In the genomic region with DNA sequence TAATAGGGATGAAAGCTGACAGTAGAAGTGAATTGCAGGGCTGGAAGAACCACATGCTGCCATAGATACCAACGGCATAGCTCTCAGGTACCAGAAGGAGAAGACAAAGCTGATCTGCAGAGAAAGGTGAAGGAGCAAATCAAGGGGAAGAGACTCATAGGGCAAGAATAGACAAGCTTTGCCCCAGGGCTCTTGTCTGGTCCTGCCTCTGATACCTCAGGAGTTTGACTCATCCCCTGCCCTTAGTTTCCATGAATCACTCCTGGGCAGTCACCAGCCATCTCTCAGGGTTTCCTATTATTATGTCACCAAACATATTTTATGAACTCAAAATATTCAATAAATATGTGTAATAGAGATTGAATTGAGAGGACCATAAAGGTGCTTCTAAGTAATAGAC, we compare ENCODE assay signal across 18 cellular contexts.
DNase-seq lines count a peak whose midpoint lies in the region; ATAC-seq and TF ChIP-seq lines count a peak whose summit lies in the region.
"Had no signal": no experiment of that assay in that cellular context is flagged by ENCODE, and none has a peak within 500 bp of the region (broad histone marks: within the 10 kb centered on the region; RNA-seq: fewer than 3 reads in every experiment).

No MANE protein-coding gene starts in this region.

- peaks cover 11% of the 10 kb centered on the region for H3K4me1 ChIP-seq in foreskin keratinocyte
- H3K4me1 ChIP-seq: Caco-2, SJSA1 had no signal

- H3K36me3 Mint-ChIP-seq in activated CD4-positive, alpha-beta memory T cell treated with anti-CD3 and anti-CD28 coated beads, Interleukin-2, amount 10 ng/mL, durations not matched to agents 7 days and 5 days (ENCODE audit: low read depth), result no peaks in the 10 kb centered on the region
- no peaks in the 10 kb centered on the region for H3K36me3 Mint-ChIP-seq in osteocyte (ENCODE audit: unreplicated experiment)
- H3K36me3 Mint-ChIP-seq: CD4-positive, CD25-positive, alpha-beta regulatory T cell had no signal

- POLR2A ChIA-PET in RWPE1 (lab: Yijun Ruan, JAX; ENCODE audit: low non-redundant PET), result no interaction called here
- POLR2A ChIA-PET in activated CD4-positive, alpha-beta memory T cell treated with anti-CD3 and anti-CD28 coated beads, Interleukin-2, amount 10 ng/mL, durations not matched to agents 7 days and 5 days (lab: Charles Lee), result interaction anchor here (0.5 kb wide), 1 partner anchor 1321 kb away, joined by 3 read pairs; no protein-coding TSS in a partner anchor

- H3K27ac Mint-ChIP-seq in activated CD4-positive, alpha-beta memory T cell treated with anti-CD3 and anti-CD28 coated beads, Interleukin-2, amount 10 ng/mL, durations not matched to agents 7 days and 5 days, result no peak overlapping the region
- H3K27ac Mint-ChIP-seq in osteocyte (ENCODE audit: unreplicated experiment), result no peak overlapping the region
- H3K27ac Mint-ChIP-seq: B cell; CD4-positive, CD25-positive, alpha-beta regulatory T cell had no signal

- DNase-seq in HT1080 (ENCODE audit: low read depth) (peak; percentile 76), RWPE1 (ENCODE audit: low spot score) (peak; percentile 64), foreskin keratinocyte (peak; percentile 92 to 96), osteocyte (ENCODE audit: extremely low spot score, unreplicated experiment) (no peak), SIG-M5 (lab: John Stamatoyannopoulos, UW) (no peak)
- no peak for DNase-seq in activated CD4-positive, alpha-beta memory T cell treated with anti-CD3 and anti-CD28 coated beads, Interleukin-2, amount 10 ng/mL, durations not matched to agents 7 days and 5 days
- no peak for DNase-seq in effector CD8-positive, alpha-beta T cell (lab: John Stamatoyannopoulos, UW)
- DNase-seq: Caco-2; CD4-positive, CD25-positive, alpha-beta regulatory T cell; GM23248; KG1; NCI-H1092 treated with DMSO at 0.1 percent for 48 hours; NCI-H345; NCI-H526; RPMI8226 had no signal

- TF ChIP-seq CTCF in RWPE1 (conservative IDR thresholded peaks at IDR 0.05; ENCODE audit: low read depth) (no peak), foreskin keratinocyte (conservative IDR thresholded peaks at IDR 0.05) (no peak), osteocyte (IDR thresholded peaks at IDR 0.05) (no peak)

- H3K9me3 Mint-ChIP-seq in activated CD4-positive, alpha-beta memory T cell treated with anti-CD3 and anti-CD28 coated beads, Interleukin-2, amount 10 ng/mL, durations not matched to agents 7 days and 5 days, result peaks cover 14% of the 10 kb centered on the region
- H3K9me3 Mint-ChIP-seq in osteocyte (ENCODE audit: unreplicated experiment), result peaks cover 8% of the 10 kb centered on the region

- no peaks in the 10 kb centered on the region for H3K4me1 Mint-ChIP-seq in activated CD4-positive, alpha-beta memory T cell treated with anti-CD3 and anti-CD28 coated beads, Interleukin-2, amount 10 ng/mL, durations not matched to agents 7 days and 5 days
- H3K4me1 Mint-ChIP-seq in osteocyte (ENCODE audit: unreplicated experiment), result no peaks in the 10 kb centered on the region
- H3K4me1 Mint-ChIP-seq: B cell; CD4-positive, CD25-positive, alpha-beta regulatory T cell had no signal

- CTCF ChIA-PET in RWPE1 (lab: Yijun Ruan, JAX), result no interaction called here
- CTCF ChIA-PET in activated CD4-positive, alpha-beta memory T cell treated with anti-CD3 and anti-CD28 coated beads, Interleukin-2, amount 10 ng/mL, durations not matched to agents 7 days and 5 days (lab: Charles Lee), result no interaction called here

- no peaks in the 10 kb centered on the region for H3K27me3 Mint-ChIP-seq in activated CD4-positive, alpha-beta memory T cell treated with anti-CD3 and anti-CD28 coated beads, Interleukin-2, amount 10 ng/mL, durations not matched to agents 7 days and 5 days
- H3K27me3 Mint-ChIP-seq in osteocyte (ENCODE audit: unreplicated experiment), result no peaks in the 10 kb centered on the region
- H3K27me3 Mint-ChIP-seq: B cell; CD4-positive, CD25-positive, alpha-beta regulatory T cell had no signal

- no peak overlapping the region for H3K27ac ChIP-seq in RWPE1
- peak overlapping the region; percentile 18 for H3K27ac ChIP-seq in foreskin keratinocyte
- H3K27ac ChIP-seq: GM23248, SJSA1 had no signal

- H3K4me3 Mint-ChIP-seq in activated CD4-positive, alpha-beta memory T cell treated with anti-CD3 and anti-CD28 coated beads, Interleukin-2, amount 10 ng/mL, durations not matched to agents 7 days and 5 days, result no peak overlapping the region
- no peak overlapping the region for H3K4me3 Mint-ChIP-seq in osteocyte (ENCODE audit: unreplicated experiment)
- H3K4me3 Mint-ChIP-seq: B cell; CD4-positive, CD25-positive, alpha-beta regulatory T cell had no signal

- peak; percentile 100 for ATAC-seq in foreskin keratinocyte
- ATAC-seq: HepG2 had no signal

- H3K27me3 ChIP-seq in foreskin keratinocyte, result no peaks in the 10 kb centered on the region
- H3K27me3 ChIP-seq: SJSA1 had no signal

Comparison
In these comparisons a context has a peak if more than half of its experiments do, and no peak if none do; other contexts are left out.
1. DNase-seq: peak in HT1080 (single experiment), RWPE1 (single experiment) and foreskin keratinocyte (2 of 2); none in activated CD4-positive, alpha-beta memory T cell treated with anti-CD3 and anti-CD28 coated beads, Interleukin-2, amount 10 ng/mL, durations not matched to agents 7 days and 5 days (single experiment), osteocyte (single experiment), SIG-M5 (single experiment) and effector CD8-positive, alpha-beta T cell (single experiment).